ENCODE assay signal across 13 cellular contexts in the genomic region with DNA sequence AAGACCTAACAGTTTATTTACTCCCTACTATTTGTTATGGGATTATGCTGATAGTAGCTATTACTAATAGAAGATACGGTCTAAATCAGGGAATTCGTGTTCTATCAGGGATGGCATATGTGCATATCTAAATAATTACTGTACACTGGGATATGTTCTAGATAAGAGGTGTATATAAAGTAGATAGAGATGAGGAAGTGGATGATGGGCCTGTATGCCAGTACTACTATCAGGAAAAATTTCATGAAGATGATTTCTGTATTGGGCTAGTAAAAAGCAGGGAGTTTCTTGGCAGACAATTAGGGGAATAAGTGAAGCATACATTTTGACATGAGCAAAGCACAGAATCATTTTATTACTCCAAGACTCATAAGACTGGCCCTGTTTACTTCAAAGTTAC.
"Had no signal": no experiment of that assay in that cellular context is flagged by ENCODE, and none has a peak within 500 bp of the region (broad histone marks: within the 10 kb centered on the region; RNA-seq: fewer than 3 reads in every experiment).

No MANE protein-coding gene starts in this region.

- H3K27me3 ChIP-seq: dorsolateral prefrontal cortex, foreskin keratinocyte, tibial nerve had no signal

- H3K9me3 ChIP-seq: tibial nerve had no signal

- H3K4me3 ChIP-seq: dorsolateral prefrontal cortex, smooth muscle cell, tibial nerve had no signal

- H3K36me3 ChIP-seq: tibial nerve had no signal

- H3K27ac Mint-ChIP-seq: activated CD4-positive, alpha-beta T cell treated with anti-CD3 and anti-CD28 coated beads, Interleukin-2, amount 10 ng/mL, durations not matched to agents 7 days and 5 days; activated naive CD8-positive, alpha-beta T cell had no signal

- DNase-seq: activated CD4-positive, alpha-beta T cell treated with anti-CD3 and anti-CD28 coated beads, Interleukin-2, amount 10 ng/mL, durations not matched to agents 7 days and 5 days; activated CD4-positive, CD25-positive, alpha-beta regulatory T cell; activated effector memory CD4-positive, alpha-beta T cell treated with anti-CD3 and anti-CD28 coated beads, Interleukin-2, amount 50 U/mL, for 16 hours; activated T-cell treated with anti-CD3 and anti-CD28 coated beads, Interleukin-2, amount 50 U/mL, for 1 hour; dorsolateral prefrontal cortex; foreskin keratinocyte; left cardiac atrium; T-helper 1 cell had no signal

- H3K4me2 ChIP-seq: smooth muscle cell had no signal

- ATAC-seq: esophagus mucosa, foreskin keratinocyte had no signal

- H3K4me3 Mint-ChIP-seq: activated CD4-positive, alpha-beta T cell treated with anti-CD3 and anti-CD28 coated beads, Interleukin-2, amount 10 ng/mL, durations not matched to agents 7 days and 5 days; activated naive CD8-positive, alpha-beta T cell; neural crest cell had no signal

- H3K27me3 Mint-ChIP-seq: activated CD4-positive, alpha-beta T cell treated with anti-CD3 and anti-CD28 coated beads, Interleukin-2, amount 10 ng/mL, durations not matched to agents 7 days and 5 days; activated naive CD8-positive, alpha-beta T cell had no signal

- H3K27ac ChIP-seq: dorsolateral prefrontal cortex, foreskin keratinocyte had no signal

- H3K9me3 Mint-ChIP-seq: activated CD4-positive, alpha-beta T cell treated with anti-CD3 and anti-CD28 coated beads, Interleukin-2, amount 10 ng/mL, durations not matched to agents 7 days and 5 days; neural crest cell had no signal
